Comparison of ENCODE assay signal across 8 cellular contexts in genomic region chr11:17405232-17406005, GRCh38. TPM values are rescaled to one million over a fixed set of nuclear protein-coding genes. Genes with fewer than 3 reads are reported as not detected.
A peak's percentile ranks its signal among the peaks of the same experiment; 100 is the strongest.
DNase-seq lines count a peak whose midpoint lies in the region; ATAC-seq, FAIRE-seq and TF ChIP-seq lines count a peak whose summit lies in the region.

No MANE protein-coding gene starts in this region.

- no peak for FAIRE-seq in kidney (lab: Jason Lieb, UNC)

- ATAC-seq in HG03175 (IDR thresholded peaks at IDR 0.05; ENCODE audit: unreplicated experiment) (peak; percentile 63), upper lobe of left lung (ENCODE audit: low FRiP score in 2 of 2) (peak; percentile 73 to 84), GM21576 (IDR thresholded peaks at IDR 0.05; ENCODE audit: unreplicated experiment) (no peak)

- peak; percentile 39 to 95 (median 63) for TF ChIP-seq EP300 in upper lobe of left lung (IDR thresholded peaks at IDR 0.05)

- no peak overlapping the region for H3K27ac Mint-ChIP-seq in activated T-helper 1 cell treated with anti-CD3 and anti-CD28 coated beads, Interleukin-12 subunit alpha, Interleukin-12 subunit beta, Interleukin-2, Interleukin-4 antibody, amounts not matched to agents 30 ng/mL and 10 ng/mL and 1 ng/mL, durations not matched to agents 14 hours and 24 hours and 36 hours

- TF ChIP-seq CTCF in ascending aorta (IDR thresholded peaks at IDR 0.05) (peak in 2 of 3 experiments; percentile 22 to 43), kidney (IDR thresholded peaks at IDR 0.05; ENCODE audit: borderline replicate concordance, extremely low read depth, insufficient read depth) (no peak), upper lobe of left lung (IDR thresholded peaks at IDR 0.05) (peak in 5 of 6 experiments; percentile 31 to 66 (median 38))

- peaks cover 8 to 11% of the 10 kb centered on the region in 2 donors for H3K4me1 ChIP-seq in ascending aorta
- H3K4me1 ChIP-seq in kidney (ENCODE audit: control insufficient read depth in 1 of 2, insufficient read depth in 1 of 2, low read depth in 1 of 2, low read length in 2 of 2): peaks cover 0 to 11% of the 10 kb centered on the region in 2 donors
- peaks cover 20 to 29% (median 25%) of the 10 kb centered on the region in 4 donors for H3K4me1 ChIP-seq in upper lobe of left lung

- H3K9me3 ChIP-seq in ascending aorta: no peaks in the 10 kb centered on the region
- no peaks in the 10 kb centered on the region for H3K9me3 ChIP-seq in kidney (ENCODE audit: control insufficient read depth in 1 of 2, low read length in 2 of 2)
- no peaks in the 10 kb centered on the region for H3K9me3 ChIP-seq in upper lobe of left lung

- H3K36me3 ChIP-seq in ascending aorta (no peaks in the 10 kb centered on the region), kidney (ENCODE audit: control insufficient read depth in 1 of 2, insufficient read depth in 2 of 2, low read length in 2 of 2) (no peaks in the 10 kb centered on the region), upper lobe of left lung (no peaks in the 10 kb centered on the region)

- H3K27me3 Mint-ChIP-seq in activated T-helper 1 cell treated with anti-CD3 and anti-CD28 coated beads, Interleukin-12 subunit alpha, Interleukin-12 subunit beta, Interleukin-2, Interleukin-4 antibody, amounts not matched to agents 30 ng/mL and 10 ng/mL and 1 ng/mL, durations not matched to agents 14 hours and 24 hours and 36 hours (ENCODE audit: insufficient read depth): peaks cover 3% of the 10 kb centered on the region

- H3K27me3 ChIP-seq in ascending aorta (no peaks in the 10 kb centered on the region), upper lobe of left lung (no peaks in the 10 kb centered on the region)

- 39 to 52% methylated on average over 11 to 15 of the region's 15 CpGs for WGBS in upper lobe of left lung, 2 donors

- no peak for TF ChIP-seq POLR2A in upper lobe of left lung (IDR thresholded peaks at IDR 0.05)

- H3K27ac ChIP-seq in ascending aorta (peak overlapping the region; percentile 48 to 72), kidney (ENCODE audit: low read depth in 2 of 2, low read length in 2 of 2) (peak overlapping the region; percentile 3 to 76), upper lobe of left lung (peak overlapping the region; percentile 65 to 83 (median 76))

- no peak overlapping the region for H3K4me3 ChIP-seq in ascending aorta
- no peak overlapping the region for H3K4me3 ChIP-seq in kidney (ENCODE audit: low read length in 2 of 2)
- H3K4me3 ChIP-seq in upper lobe of left lung: no peak overlapping the region

- DNase-seq in C1 segment of cervical spinal cord (lab: John Stamatoyannopoulos, UW): peak; percentile 10 to 92 (median 58)
- DNase-seq in ascending aorta (ENCODE audit: low spot score in 2 of 2): peak; percentile 61 to 83
- DNase-seq in kidney: peak; percentile 95
- DNase-seq in upper lobe of left lung: peak; percentile 77 to 94
- no peak for DNase-seq in activated T-helper 1 cell treated with anti-CD3 and anti-CD28 coated beads, Interleukin-12 subunit alpha, Interleukin-12 subunit beta, Interleukin-2, Interleukin-4 antibody, amounts not matched to agents 30 ng/mL and 10 ng/mL and 1 ng/mL, durations not matched to agents 14 hours and 24 hours and 36 hours (ENCODE audit: low spot score)
- DNase-seq in GDM1 (lab: John Stamatoyannopoulos, UW): no peak

- no peak overlapping the region for H3K4me3 Mint-ChIP-seq in activated T-helper 1 cell treated with anti-CD3 and anti-CD28 coated beads, Interleukin-12 subunit alpha, Interleukin-12 subunit beta, Interleukin-2, Interleukin-4 antibody, amounts not matched to agents 30 ng/mL and 10 ng/mL and 1 ng/mL, durations not matched to agents 14 hours and 24 hours and 36 hours

- no peaks in the 10 kb centered on the region for H3K36me3 Mint-ChIP-seq in activated T-helper 1 cell treated with anti-CD3 and anti-CD28 coated beads, Interleukin-12 subunit alpha, Interleukin-12 subunit beta, Interleukin-2, Interleukin-4 antibody, amounts not matched to agents 30 ng/mL and 10 ng/mL and 1 ng/mL, durations not matched to agents 14 hours and 24 hours and 36 hours (ENCODE audit: low read depth)

- H3K9me3 Mint-ChIP-seq in activated T-helper 1 cell treated with anti-CD3 and anti-CD28 coated beads, Interleukin-12 subunit alpha, Interleukin-12 subunit beta, Interleukin-2, Interleukin-4 antibody, amounts not matched to agents 30 ng/mL and 10 ng/mL and 1 ng/mL, durations not matched to agents 14 hours and 24 hours and 36 hours: no peaks in the 10 kb centered on the region

- no peaks in the 10 kb centered on the region for H3K4me1 Mint-ChIP-seq in activated T-helper 1 cell treated with anti-CD3 and anti-CD28 coated beads, Interleukin-12 subunit alpha, Interleukin-12 subunit beta, Interleukin-2, Interleukin-4 antibody, amounts not matched to agents 30 ng/mL and 10 ng/mL and 1 ng/mL, durations not matched to agents 14 hours and 24 hours and 36 hours (ENCODE audit: low read depth)

- intact Hi-C loops in ascending aorta (cut with DNase I) (no loop called here), kidney (cut with DNase I) (no loop called here)
- intact Hi-C loops in activated T-helper 1 cell treated with anti-CD3 and anti-CD28 coated beads, Interleukin-12 subunit alpha, Interleukin-12 subunit beta, Interleukin-2, Interleukin-4 antibody, amounts not matched to agents 30 ng/mL and 10 ng/mL and 1 ng/mL, durations not matched to agents 14 hours and 24 hours and 36 hours (cut with micrococcal nuclease): no loop called here

- no peak overlapping the region for H3K9ac ChIP-seq in kidney (ENCODE audit: low read length in 2 of 2)

RNA-seq across cellular contexts. Expression of gene KCNJ11, which starts 17.0 kb away (rescaled TPM):
- total RNA-seq in ascending aorta (not detected), kidney (4.8 TPM), upper lobe of left lung (1 to 10 TPM; 2.6 to 9.5 (median 5.7) TPM)
- 3.6 TPM for polyA plus RNA-seq in kidney (ENCODE audit: insufficient read depth, low read depth, low replicate concordance)
- total RNA-seq in activated T-helper 1 cell treated with anti-CD3 and anti-CD28 coated beads, Interleukin-12 subunit alpha, Interleukin-12 subunit beta, Interleukin-2, Interleukin-4 antibody, amounts not matched to agents 30 ng/mL and 10 ng/mL and 1 ng/mL, durations not matched to agents 14 hours and 24 hours and 36 hours: 1.4 and 1.6 TPM in 2 replicates

RNA-seq across cellular contexts. Expression of gene NCR3LG1, which starts 53.8 kb away (rescaled TPM):
- total RNA-seq in ascending aorta (0.21 TPM), kidney (4.5 TPM), upper lobe of left lung (1 to 10 TPM; 3.6 to 7.6 (median 4.5) TPM)
- polyA plus RNA-seq in kidney (ENCODE audit: insufficient read depth, low read depth, low replicate concordance): 0.71 TPM
- 8.2 and 8.6 TPM in 2 replicates for total RNA-seq in activated T-helper 1 cell treated with anti-CD3 and anti-CD28 coated beads, Interleukin-12 subunit alpha, Interleukin-12 subunit beta, Interleukin-2, Interleukin-4 antibody, amounts not matched to agents 30 ng/mL and 10 ng/mL and 1 ng/mL, durations not matched to agents 14 hours and 24 hours and 36 hours

Comparison
In these comparisons a context has a peak if more than half of its experiments do, and no peak if none do; other contexts are left out.
1. DNase-seq: peak in C1 segment of cervical spinal cord (14 of 14), ascending aorta (2 of 2), kidney (single experiment) and upper lobe of left lung (2 of 2); none in activated T-helper 1 cell treated with anti-CD3 and anti-CD28 coated beads, Interleukin-12 subunit alpha, Interleukin-12 subunit beta, Interleukin-2, Interleukin-4 antibody, amounts not matched to agents 30 ng/mL and 10 ng/mL and 1 ng/mL, durations not matched to agents 14 hours and 24 hours and 36 hours (single experiment) and GDM1 (single experiment).
2. Peak in every context shown above with its lines, with median percentiles within 50 percentile points of each other: H3K27ac ChIP-seq.